18 cellular contexts compared by ENCODE assay signal in genomic region chr17:9151091-9151490, GRCh38.
DNase-seq lines count a peak whose midpoint lies in the region; ATAC-seq and TF ChIP-seq lines count a peak whose summit lies in the region.
"Had no signal": no experiment of that assay in that cellular context is flagged by ENCODE, and none has a peak within 500 bp of the region (broad histone marks: within the 10 kb centered on the region; RNA-seq: fewer than 3 reads in every experiment).

No MANE protein-coding gene starts in this region.

- POLR2A ChIA-PET in HEK293T (lab: Yijun Ruan, JAX): no interaction called here

- no peak overlapping the region for H3K4me3 ChIP-seq in neural progenitor cell
- H3K4me3 ChIP-seq: A549 had no signal

- peaks cover 15% of the 10 kb centered on the region for H3K4me1 Mint-ChIP-seq in neural progenitor cell
- no peaks in the 10 kb centered on the region for H3K4me1 Mint-ChIP-seq in natural killer cell treated with Interleukin-12 subunit alpha and Interleukin-12 subunit beta and Interleukin-15 and Interleukin-18, amount 100 ng/mL, for 72 hours (ENCODE audit: low read depth in 2 of 2)
- H3K4me1 Mint-ChIP-seq: CD8-positive, alpha-beta memory T cell; central memory CD8-positive, alpha-beta T cell; stimulated activated effector memory CD8-positive, alpha-beta T cell treated with anti-CD3 and anti-CD28 coated beads, Interleukin-12 subunit alpha, Interleukin-12 subunit beta, amount 100 ng/mL, for 72 hours had no signal

- H3K27me3 Mint-ChIP-seq in neural progenitor cell (ENCODE audit: insufficient read depth, low read depth): peaks cover 8% of the 10 kb centered on the region
- peaks cover 7 to 8% of the 10 kb centered on the region in 2 donors for H3K27me3 Mint-ChIP-seq in natural killer cell treated with Interleukin-12 subunit alpha and Interleukin-12 subunit beta and Interleukin-15 and Interleukin-18, amount 100 ng/mL, for 72 hours

- no peaks in the 10 kb centered on the region for H3K9me3 Mint-ChIP-seq in neural progenitor cell
- no peaks in the 10 kb centered on the region for H3K9me3 Mint-ChIP-seq in natural killer cell treated with Interleukin-12 subunit alpha and Interleukin-12 subunit beta and Interleukin-15 and Interleukin-18, amount 100 ng/mL, for 72 hours
- H3K9me3 Mint-ChIP-seq: CD8-positive, alpha-beta memory T cell; central memory CD8-positive, alpha-beta T cell; stimulated activated effector memory CD8-positive, alpha-beta T cell treated with anti-CD3 and anti-CD28 coated beads, Interleukin-12 subunit alpha, Interleukin-12 subunit beta, amount 100 ng/mL, for 72 hours had no signal

- CTCF ChIA-PET in HEK293T (lab: Yijun Ruan, JAX): no interaction called here

- no peak for ATAC-seq in GM19395 (IDR thresholded peaks at IDR 0.05; ENCODE audit: unreplicated experiment)
- ATAC-seq in natural killer cell treated with Interleukin-12 subunit alpha and Interleukin-12 subunit beta and Interleukin-15 and Interleukin-18, amount 100 ng/mL, for 72 hours: no peak
- ATAC-seq: A549; activated CD4-positive, CD25-positive, alpha-beta regulatory T cell treated with anti-CD3 and anti-CD28 coated beads, Interleukin-2, amount 50 U/mL, for 24 hours; stimulated activated effector memory CD8-positive, alpha-beta T cell treated with anti-CD3 and anti-CD28 coated beads, Interleukin-12 subunit alpha, Interleukin-12 subunit beta, amount 100 ng/mL, for 72 hours had no signal

- H3K9ac ChIP-seq in neural progenitor cell: no peak overlapping the region

- peak overlapping the region; percentile 50 for H3K4me2 ChIP-seq in neural progenitor cell
- H3K4me2 ChIP-seq: A549 had no signal

- no peaks in the 10 kb centered on the region for H3K9me3 ChIP-seq in neural progenitor cell (ENCODE audit: low read depth)
- H3K9me3 ChIP-seq: A549 had no signal

- H3K36me3 Mint-ChIP-seq in neural progenitor cell: no peaks in the 10 kb centered on the region
- no peaks in the 10 kb centered on the region for H3K36me3 Mint-ChIP-seq in natural killer cell treated with Interleukin-12 subunit alpha and Interleukin-12 subunit beta and Interleukin-15 and Interleukin-18, amount 100 ng/mL, for 72 hours
- H3K36me3 Mint-ChIP-seq: CD8-positive, alpha-beta memory T cell; stimulated activated effector memory CD8-positive, alpha-beta T cell treated with anti-CD3 and anti-CD28 coated beads, Interleukin-12 subunit alpha, Interleukin-12 subunit beta, amount 100 ng/mL, for 72 hours had no signal

- peaks cover 28% of the 10 kb centered on the region for H3F3A ChIP-seq in neural progenitor cell (ENCODE audit: low read depth)

- no peaks in the 10 kb centered on the region for H4K20me1 ChIP-seq in neural progenitor cell (ENCODE audit: low read depth)

- no peak for TF ChIP-seq CTCF in neural progenitor cell (IDR thresholded peaks at IDR 0.05)

- H3K27ac ChIP-seq in neural progenitor cell: peak overlapping the region; percentile 48
- H3K27ac ChIP-seq: A549 had no signal

- peaks cover 29% of the 10 kb centered on the region for H3K4me1 ChIP-seq in neural progenitor cell
- H3K4me1 ChIP-seq: A549 had no signal

- H3K36me3 ChIP-seq in neural progenitor cell: no peaks in the 10 kb centered on the region

- H3K4me3 Mint-ChIP-seq in neural progenitor cell: no peak overlapping the region
- no peak overlapping the region for H3K4me3 Mint-ChIP-seq in natural killer cell treated with Interleukin-12 subunit alpha and Interleukin-12 subunit beta and Interleukin-15 and Interleukin-18, amount 100 ng/mL, for 72 hours
- H3K4me3 Mint-ChIP-seq: CD8-positive, alpha-beta memory T cell; central memory CD8-positive, alpha-beta T cell; stimulated activated effector memory CD8-positive, alpha-beta T cell treated with anti-CD3 and anti-CD28 coated beads, Interleukin-12 subunit alpha, Interleukin-12 subunit beta, amount 100 ng/mL, for 72 hours had no signal

- in situ Hi-C loops in SK-MEL-5 (cut with HindIII; ENCODE audit: low pct_unique_long_range_greater_than_20kb, low sequenced_read_pairs): no loop called here

- H3K79me2 ChIP-seq in neural progenitor cell (ENCODE audit: low read depth): no peaks in the 10 kb centered on the region

- no peak overlapping the region for H2AFZ ChIP-seq in neural progenitor cell (replicated peaks)

- H3K27me3 ChIP-seq in neural progenitor cell: no peaks in the 10 kb centered on the region

- DNase-seq in Ammon's horn (ENCODE audit: low spot score) (peak; percentile 11), NCI-H1105 treated with DMSO at 0.1 percent for 48 hours (lab: John Stamatoyannopoulos, UW) (peak; percentile 83), SK-MEL-5 (ENCODE audit: low read depth, low spot score) (peak; percentile 10), neural progenitor cell (ENCODE audit: low spot score) (peak; percentile 77), RPMI8226 (no peak), HEK293T (ENCODE audit: extremely low spot score) (no peak)
- DNase-seq in natural killer cell treated with Interleukin-12 subunit alpha and Interleukin-12 subunit beta and Interleukin-15 and Interleukin-18, amount 100 ng/mL, for 72 hours (ENCODE audit: low spot score): no peak
- DNase-seq: CD8-positive, alpha-beta memory T cell; HCEC 1CT; kidney glomerular epithelial cell; NCI-H2171; stimulated activated CD4-positive, alpha-beta T cell treated with anti-CD3 and anti-CD28 coated beads, Interleukin-4, amount 100 ng/mL, for 4 hours; T-helper 1 cell had no signal

- H3K27ac Mint-ChIP-seq in neural progenitor cell: no peak overlapping the region
- no peak overlapping the region for H3K27ac Mint-ChIP-seq in natural killer cell treated with Interleukin-12 subunit alpha and Interleukin-12 subunit beta and Interleukin-15 and Interleukin-18, amount 100 ng/mL, for 72 hours
- H3K27ac Mint-ChIP-seq: CD8-positive, alpha-beta memory T cell; stimulated activated effector memory CD8-positive, alpha-beta T cell treated with anti-CD3 and anti-CD28 coated beads, Interleukin-12 subunit alpha, Interleukin-12 subunit beta, amount 100 ng/mL, for 72 hours had no signal

TF ChIP-seq in HEK293T, 16 proteins besides CTCF, POLR2A, EP300 and RAD21:
- TF ChIP-seq ELF4 (IDR thresholded peaks at IDR 0.05) (no peak), L3MBTL2 (conservative IDR thresholded peaks at IDR 0.05) (no peak), CTBP1 (IDR thresholded peaks at IDR 0.05; ENCODE audit: borderline replicate concordance) (no peak), TARDBP (IDR thresholded peaks at IDR 0.05) (no peak), FOXA1 (IDR thresholded peaks at IDR 0.05) (no peak), ARNT (IDR thresholded peaks at IDR 0.05) (no peak), HDGF (IDR thresholded peaks at IDR 0.05; ENCODE audit: borderline replicate concordance) (no peak), NFRKB (IDR thresholded peaks at IDR 0.05) (no peak), SP1 (IDR thresholded peaks at IDR 0.05) (no peak), LEF1 (IDR thresholded peaks at IDR 0.05; ENCODE audit: borderline replicate concordance) (no peak)
TF ChIP-seq in HEK293T: peak in this region for 0.

Comparison
In these comparisons a context has a peak if more than half of its experiments do, and no peak if none do; other contexts are left out.
1. DNase-seq: peak in Ammon's horn (single experiment), NCI-H1105 treated with DMSO at 0.1 percent for 48 hours (single experiment), SK-MEL-5 (single experiment) and neural progenitor cell (single experiment); none in RPMI8226 (single experiment), HEK293T (single experiment) and natural killer cell treated with Interleukin-12 subunit alpha and Interleukin-12 subunit beta and Interleukin-15 and Interleukin-18, amount 100 ng/mL, for 72 hours (single experiment).